2 cellular contexts compared by ENCODE assay signal in genomic region chr7:29290829-29291228, GRCh38.
TF ChIP-seq lines count a peak whose summit lies in the region.

No MANE protein-coding gene starts in this region.

TF ChIP-seq in GM23338, 12 proteins besides CTCF, POLR2A, EP300 and RAD21 (continued from another document):
- TF ChIP-seq ZNF462 (CRISPR knock-in tag; IDR thresholded peaks at IDR 0.05) (no peak), EZH2 (IDR thresholded peaks at IDR 0.05; ENCODE audit: low read depth, unreplicated experiment) (no peak)
TF ChIP-seq in GM23338: peak in this region for 0.

TF ChIP-seq in HepG2, 621 proteins besides CTCF, POLR2A, EP300 and RAD21 (continued from another document):
- TF ChIP-seq ZNF280D (CRISPR knock-in tag; IDR thresholded peaks at IDR 0.05) = no peak
- TF ChIP-seq JUN (CRISPR knock-in tag; IDR thresholded peaks at IDR 0.05) = no peak
- TF ChIP-seq ZNF646 (CRISPR knock-in tag; IDR thresholded peaks at IDR 0.05) = no peak
- TF ChIP-seq ZBTB38 (CRISPR knock-in tag; IDR thresholded peaks at IDR 0.05) = peak; percentile 74
- no peak for TF ChIP-seq ZNF510 (CRISPR knock-in tag; IDR thresholded peaks at IDR 0.05; ENCODE audit: low read depth)
- TF ChIP-seq ZNF670 (CRISPR knock-in tag; IDR thresholded peaks at IDR 0.05; ENCODE audit: borderline replicate concordance) = no peak
- 0 out of 2 replicates have a peak, but pooled peaks have one; percentile 24 for TF ChIP-seq SALL1 (CRISPR knock-in tag; IDR thresholded peaks at IDR 0.05)
- no peak for TF ChIP-seq ZBTB7A (CRISPR knock-in tag; IDR thresholded peaks at IDR 0.05)
- no peak for TF ChIP-seq HMGXB3 (CRISPR knock-in tag; IDR thresholded peaks at IDR 0.05; ENCODE audit: borderline replicate concordance)
- TF ChIP-seq ATM (IDR thresholded peaks at IDR 0.05; ENCODE audit: borderline replicate concordance) = no peak
- TF ChIP-seq PBX3 (CRISPR knock-in tag; IDR thresholded peaks at IDR 0.05; ENCODE audit: borderline replicate concordance) = no peak
- TF ChIP-seq PITX1 (CRISPR knock-in tag; IDR thresholded peaks at IDR 0.05) = no peak
- no peak for TF ChIP-seq GTF2F1 (IDR thresholded peaks at IDR 0.05; ENCODE audit: low read length)
- no peak for TF ChIP-seq ZNF615 (CRISPR knock-in tag; IDR thresholded peaks at IDR 0.05; ENCODE audit: borderline replicate concordance)
- TF ChIP-seq CAMTA2 (CRISPR knock-in tag; IDR thresholded peaks at IDR 0.05; ENCODE audit: borderline replicate concordance) = no peak
- peak; percentile 6; the same call in 1 of the 2 replicates for TF ChIP-seq POGZ (CRISPR knock-in tag; IDR thresholded peaks at IDR 0.05)
- no peak for TF ChIP-seq ZNF484 (CRISPR knock-in tag; IDR thresholded peaks at IDR 0.05; ENCODE audit: borderline replicate concordance, low read depth)
- no peak for TF ChIP-seq RFX5 (IDR thresholded peaks at IDR 0.05; ENCODE audit: low read depth, low read length)
